ENCODE assay signal across 2 cellular contexts in genomic region chr19:37165635-37166034, GRCh38.
TF ChIP-seq lines count a peak whose summit lies in the region.

No MANE protein-coding gene starts in this region.

TF ChIP-seq in HepG2, 621 proteins besides CTCF, POLR2A, EP300 and RAD21:
- TF ChIP-seq NFYC (CRISPR knock-in tag; IDR thresholded peaks at IDR 0.05): no peak
- no peak for TF ChIP-seq SETDB1 (CRISPR knock-in tag; IDR thresholded peaks at IDR 0.05; ENCODE audit: borderline replicate concordance)
- TF ChIP-seq MAFF (IDR thresholded peaks at IDR 0.05; ENCODE audit: low read depth, low read length): peak; percentile 87
- TF ChIP-seq SP5 (CRISPR knock-in tag; IDR thresholded peaks at IDR 0.05; ENCODE audit: borderline replicate concordance, low read depth): no peak
- no peak for TF ChIP-seq ZNF232 (CRISPR knock-in tag; IDR thresholded peaks at IDR 0.05; ENCODE audit: borderline replicate concordance)
- TF ChIP-seq MAFK (conservative IDR thresholded peaks at IDR 0.05 in 1 of 2, IDR thresholded peaks at IDR 0.05 in 1 of 2; ENCODE audit: low read length in 2 of 2): peak; percentile 77 to 92
- TF ChIP-seq RFXAP (CRISPR knock-in tag; IDR thresholded peaks at IDR 0.05; ENCODE audit: borderline replicate concordance): no peak
- TF ChIP-seq XBP1 (CRISPR knock-in tag; IDR thresholded peaks at IDR 0.05): no peak
- no peak for TF ChIP-seq ZNF431 (CRISPR knock-in tag; IDR thresholded peaks at IDR 0.05; ENCODE audit: borderline replicate concordance, low read depth)
- no peak for TF ChIP-seq ZNF205 (CRISPR knock-in tag; IDR thresholded peaks at IDR 0.05)
- no peak for TF ChIP-seq ZNF773 (CRISPR knock-in tag; IDR thresholded peaks at IDR 0.05; ENCODE audit: borderline replicate concordance)
- no peak for TF ChIP-seq BCL6 (CRISPR knock-in tag; IDR thresholded peaks at IDR 0.05)
- TF ChIP-seq, protein P1, sequence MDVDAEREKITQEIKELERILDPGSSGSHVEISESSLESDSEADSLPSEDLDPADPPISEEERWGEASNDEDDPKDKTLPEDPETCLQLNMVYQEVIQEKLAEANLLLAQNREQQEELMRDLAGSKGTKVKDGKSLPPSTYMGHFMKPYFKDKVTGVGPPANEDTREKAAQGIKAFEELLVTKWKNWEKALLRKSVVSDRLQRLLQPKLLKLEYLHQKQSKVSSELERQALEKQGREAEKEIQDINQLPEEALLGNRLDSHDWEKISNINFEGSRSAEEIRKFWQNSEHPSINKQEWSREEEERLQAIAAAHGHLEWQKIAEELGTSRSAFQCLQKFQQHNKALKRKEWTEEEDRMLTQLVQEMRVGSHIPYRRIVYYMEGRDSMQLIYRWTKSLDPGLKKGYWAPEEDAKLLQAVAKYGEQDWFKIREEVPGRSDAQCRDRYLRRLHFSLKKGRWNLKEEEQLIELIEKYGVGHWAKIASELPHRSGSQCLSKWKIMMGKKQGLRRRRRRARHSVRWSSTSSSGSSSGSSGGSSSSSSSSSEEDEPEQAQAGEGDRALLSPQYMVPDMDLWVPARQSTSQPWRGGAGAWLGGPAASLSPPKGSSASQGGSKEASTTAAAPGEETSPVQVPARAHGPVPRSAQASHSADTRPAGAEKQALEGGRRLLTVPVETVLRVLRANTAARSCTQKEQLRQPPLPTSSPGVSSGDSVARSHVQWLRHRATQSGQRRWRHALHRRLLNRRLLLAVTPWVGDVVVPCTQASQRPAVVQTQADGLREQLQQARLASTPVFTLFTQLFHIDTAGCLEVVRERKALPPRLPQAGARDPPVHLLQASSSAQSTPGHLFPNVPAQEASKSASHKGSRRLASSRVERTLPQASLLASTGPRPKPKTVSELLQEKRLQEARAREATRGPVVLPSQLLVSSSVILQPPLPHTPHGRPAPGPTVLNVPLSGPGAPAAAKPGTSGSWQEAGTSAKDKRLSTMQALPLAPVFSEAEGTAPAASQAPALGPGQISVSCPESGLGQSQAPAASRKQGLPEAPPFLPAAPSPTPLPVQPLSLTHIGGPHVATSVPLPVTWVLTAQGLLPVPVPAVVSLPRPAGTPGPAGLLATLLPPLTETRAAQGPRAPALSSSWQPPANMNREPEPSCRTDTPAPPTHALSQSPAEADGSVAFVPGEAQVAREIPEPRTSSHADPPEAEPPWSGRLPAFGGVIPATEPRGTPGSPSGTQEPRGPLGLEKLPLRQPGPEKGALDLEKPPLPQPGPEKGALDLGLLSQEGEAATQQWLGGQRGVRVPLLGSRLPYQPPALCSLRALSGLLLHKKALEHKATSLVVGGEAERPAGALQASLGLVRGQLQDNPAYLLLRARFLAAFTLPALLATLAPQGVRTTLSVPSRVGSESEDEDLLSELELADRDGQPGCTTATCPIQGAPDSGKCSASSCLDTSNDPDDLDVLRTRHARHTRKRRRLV (CRISPR knock-in tag; IDR thresholded peaks at IDR 0.05): no peak
- TF ChIP-seq, protein P2, sequence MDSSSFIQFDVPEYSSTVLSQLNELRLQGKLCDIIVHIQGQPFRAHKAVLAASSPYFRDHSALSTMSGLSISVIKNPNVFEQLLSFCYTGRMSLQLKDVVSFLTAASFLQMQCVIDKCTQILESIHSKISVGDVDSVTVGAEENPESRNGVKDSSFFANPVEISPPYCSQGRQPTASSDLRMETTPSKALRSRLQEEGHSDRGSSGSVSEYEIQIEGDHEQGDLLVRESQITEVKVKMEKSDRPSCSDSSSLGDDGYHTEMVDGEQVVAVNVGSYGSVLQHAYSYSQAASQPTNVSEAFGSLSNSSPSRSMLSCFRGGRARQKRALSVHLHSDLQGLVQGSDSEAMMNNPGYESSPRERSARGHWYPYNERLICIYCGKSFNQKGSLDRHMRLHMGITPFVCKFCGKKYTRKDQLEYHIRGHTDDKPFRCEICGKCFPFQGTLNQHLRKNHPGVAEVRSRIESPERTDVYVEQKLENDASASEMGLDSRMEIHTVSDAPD (CRISPR knock-in tag; IDR thresholded peaks at IDR 0.05): no peak

TF ChIP-seq in IMR-90, 13 proteins besides CTCF, POLR2A, EP300 and RAD21:
- TF ChIP-seq MAFK (IDR thresholded peaks at IDR 0.05; ENCODE audit: low read depth, low read length) (peak; percentile 84), CHD1 (IDR thresholded peaks at IDR 0.05; ENCODE audit: low read depth, low read length) (no peak)
